In the genomic region with DNA sequence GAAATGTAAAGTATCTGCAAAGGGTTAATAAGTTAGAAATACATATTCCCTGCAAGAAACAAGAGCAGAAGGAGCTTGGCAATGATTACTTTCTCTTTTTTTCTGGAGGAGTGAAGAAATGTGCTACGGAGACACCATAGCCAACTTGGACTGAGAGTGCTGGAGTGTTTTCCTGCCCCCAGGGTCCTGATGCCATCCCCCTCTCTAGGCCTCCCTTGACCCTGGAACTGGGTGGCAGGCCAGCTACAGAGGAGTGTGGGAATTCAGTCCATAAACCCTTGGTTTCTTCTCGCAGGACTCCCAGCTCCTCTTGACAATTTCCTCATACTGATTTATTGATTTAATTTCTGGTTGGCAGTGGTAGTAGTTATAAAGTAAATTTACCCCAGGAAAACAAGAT, we compare ENCODE assay signal across 18 cellular contexts.
DNase-seq lines count a peak whose midpoint lies in the region; ATAC-seq and TF ChIP-seq lines count a peak whose summit lies in the region.
"Had no signal": no experiment of that assay in that cellular context is flagged by ENCODE, and none has a peak within 500 bp of the region (broad histone marks: within the 10 kb centered on the region; RNA-seq: fewer than 3 reads in every experiment).

No MANE protein-coding gene starts in this region.

- H3K27me3 ChIP-seq in tibial artery (no peaks in the 10 kb centered on the region), H7 (ENCODE audit: control insufficient read depth, insufficient read depth, low read length) (no peaks in the 10 kb centered on the region)
- H3K27me3 ChIP-seq: BE2C, BLaER1 had no signal

- DNase-seq in left kidney (ENCODE audit: low read depth, low spot score) = peak; percentile 11
- no peak for DNase-seq in sciatic nerve (ENCODE audit: low spot score)
- DNase-seq in tibial artery = no peak
- no peak for DNase-seq in pons (ENCODE audit: low spot score)
- DNase-seq in DMS 273 treated with DMSO at 0.1 percent for 48 hours (lab: John Stamatoyannopoulos, UW) = no peak
- no peak for DNase-seq in H7
- DNase-seq in NCI-H345 treated with DMSO at 0.1 percent for 48 hours (lab: John Stamatoyannopoulos, UW; ENCODE audit: unreplicated experiment) = no peak
- DNase-seq: 8988T; ACHN; BE2C; C1 segment of cervical spinal cord; CD4-positive, alpha-beta memory T cell; CD4-positive, CD25-positive, alpha-beta regulatory T cell; CD8-positive, alpha-beta memory T cell; COR-L47; DMS79 treated with DMSO at 0.1 percent for 48 hours; GF-D8 had no signal

- TF ChIP-seq CTCF in tibial artery (IDR thresholded peaks at IDR 0.05) = no peak

- peak; percentile 62 for ATAC-seq in sciatic nerve

- H3K4me1 ChIP-seq in tibial artery = peaks cover 0 to 13% (median 7%) of the 10 kb centered on the region in 4 donors
- H3K4me1 ChIP-seq: BE2C, BLaER1 had no signal

- H3K4me3 ChIP-seq in tibial artery (no peak overlapping the region), H7 (ENCODE audit: insufficient read depth, low read depth, low read length) (no peak overlapping the region)
- H3K4me3 ChIP-seq: BLaER1 had no signal

- intact Hi-C loops in sciatic nerve (cut with DNase I) = no loop called here
- intact Hi-C loops in tibial artery (cut with DNase I; ENCODE audit: low total_unique reads) = no loop called here

- H3K27ac ChIP-seq in tibial artery = peak overlapping the region; percentile 15 to 32
- H3K27ac ChIP-seq: BLaER1 had no signal

- H3K36me3 ChIP-seq in tibial artery = no peaks in the 10 kb centered on the region
- no peaks in the 10 kb centered on the region for H3K36me3 ChIP-seq in H7 (replicated peaks; ENCODE audit: control insufficient read depth, insufficient read depth, low read length)
- H3K36me3 ChIP-seq: BE2C, BLaER1 had no signal

- H3K9me3 ChIP-seq in tibial artery = peaks cover 0 to 3% (median 0%) of the 10 kb centered on the region in 3 donors
- H3K9me3 ChIP-seq: BE2C had no signal
